10 cellular contexts compared by ENCODE assay signal in genomic region chr4:22500128-22500611, GRCh38. TPM values are rescaled to one million over a fixed set of nuclear protein-coding genes. Genes with fewer than 3 reads are reported as not detected.
DNase-seq lines count a peak whose midpoint lies in the region; ATAC-seq, FAIRE-seq and TF ChIP-seq lines count a peak whose summit lies in the region.
"Had no signal": no experiment of that assay in that cellular context is flagged by ENCODE, and none has a peak within 500 bp of the region (broad histone marks: within the 10 kb centered on the region; RNA-seq: fewer than 3 reads in every experiment).

No MANE protein-coding gene starts in this region.

- H3K27ac ChIP-seq in lower lobe of right lung: peak overlapping the region; percentile 66
- H3K27ac ChIP-seq in coronary artery: no peak overlapping the region
- no peak overlapping the region for H3K27ac ChIP-seq in ovary

- ATAC-seq in lower lobe of right lung: peak; percentile 67 to 83

- peaks cover 2% of the 10 kb centered on the region for H3K36me3 Mint-ChIP-seq in activated T-helper 1 cell treated with anti-CD3 and anti-CD28 coated beads, Interleukin-12 subunit alpha, Interleukin-12 subunit beta, Interleukin-2, Interleukin-4 antibody, amounts not matched to agents 30 ng/mL and 10 ng/mL and 1 ng/mL, durations not matched to agents 14 hours and 24 hours and 36 hours (ENCODE audit: low read depth)
- H3K36me3 Mint-ChIP-seq in activated naive CD8-positive, alpha-beta T cell treated with anti-CD3 and anti-CD28 coated beads for 36 hours: peaks cover 14% of the 10 kb centered on the region

- H3K4me3 ChIP-seq in lower lobe of right lung (no peak overlapping the region), coronary artery (no peak overlapping the region), ovary (no peak overlapping the region)

- TF ChIP-seq POLR2A in ovary (IDR thresholded peaks at IDR 0.05): no peak

- H3K4me3 Mint-ChIP-seq in activated T-helper 1 cell treated with anti-CD3 and anti-CD28 coated beads, Interleukin-12 subunit alpha, Interleukin-12 subunit beta, Interleukin-2, Interleukin-4 antibody, amounts not matched to agents 30 ng/mL and 10 ng/mL and 1 ng/mL, durations not matched to agents 14 hours and 24 hours and 36 hours: no peak overlapping the region
- H3K4me3 Mint-ChIP-seq in activated naive CD8-positive, alpha-beta T cell treated with anti-CD3 and anti-CD28 coated beads for 36 hours: no peak overlapping the region

- peak; percentile 30 for DNase-seq in DMS79 treated with DMSO at 0.1 percent for 48 hours (lab: John Stamatoyannopoulos, UW)
- DNase-seq in NCI-H146 (lab: John Stamatoyannopoulos, UW): peak; percentile 44
- no peak for DNase-seq in activated T-helper 1 cell treated with anti-CD3 and anti-CD28 coated beads, Interleukin-12 subunit alpha, Interleukin-12 subunit beta, Interleukin-2, Interleukin-4 antibody, amounts not matched to agents 30 ng/mL and 10 ng/mL and 1 ng/mL, durations not matched to agents 14 hours and 24 hours and 36 hours (ENCODE audit: low spot score)
- DNase-seq in lower lobe of right lung: no peak
- DNase-seq in activated naive CD8-positive, alpha-beta T cell treated with anti-CD3 and anti-CD28 coated beads for 36 hours: no peak
- no peak for DNase-seq in coronary artery (ENCODE audit: low spot score)
- no peak for DNase-seq in D721Med (ENCODE audit: insufficient read length, low spot score)
- DNase-seq in ovary: no peak
- DNase-seq: aorta, retina had no signal

- no peak for FAIRE-seq in D721Med (lab: Jason Lieb, UNC)

- no peaks in the 10 kb centered on the region for H3K9me3 Mint-ChIP-seq in activated T-helper 1 cell treated with anti-CD3 and anti-CD28 coated beads, Interleukin-12 subunit alpha, Interleukin-12 subunit beta, Interleukin-2, Interleukin-4 antibody, amounts not matched to agents 30 ng/mL and 10 ng/mL and 1 ng/mL, durations not matched to agents 14 hours and 24 hours and 36 hours
- H3K9me3 Mint-ChIP-seq in activated naive CD8-positive, alpha-beta T cell treated with anti-CD3 and anti-CD28 coated beads for 36 hours: no peaks in the 10 kb centered on the region

- H3K4me1 ChIP-seq in lower lobe of right lung: no peaks in the 10 kb centered on the region
- H3K4me1 ChIP-seq in ovary (ENCODE audit: insufficient read depth): no peaks in the 10 kb centered on the region

- no peaks in the 10 kb centered on the region for H3K9me3 ChIP-seq in lower lobe of right lung
- no peaks in the 10 kb centered on the region for H3K9me3 ChIP-seq in ovary

- 64 to 68% (median 67%) methylated on average over 8 of the region's 8 CpGs for WGBS in ovary, 3 donors

- H3K36me3 ChIP-seq in lower lobe of right lung: no peaks in the 10 kb centered on the region
- no peaks in the 10 kb centered on the region for H3K36me3 ChIP-seq in ovary

- H3K27me3 Mint-ChIP-seq in activated T-helper 1 cell treated with anti-CD3 and anti-CD28 coated beads, Interleukin-12 subunit alpha, Interleukin-12 subunit beta, Interleukin-2, Interleukin-4 antibody, amounts not matched to agents 30 ng/mL and 10 ng/mL and 1 ng/mL, durations not matched to agents 14 hours and 24 hours and 36 hours (ENCODE audit: insufficient read depth): no peaks in the 10 kb centered on the region
- H3K27me3 Mint-ChIP-seq in activated naive CD8-positive, alpha-beta T cell treated with anti-CD3 and anti-CD28 coated beads for 36 hours: no peaks in the 10 kb centered on the region

- H3K27me3 ChIP-seq in lower lobe of right lung (ENCODE audit: low read depth): no peaks in the 10 kb centered on the region
- H3K27me3 ChIP-seq in ovary: no peaks in the 10 kb centered on the region

- TF ChIP-seq CTCF in lower lobe of right lung (IDR thresholded peaks at IDR 0.05) (no peak), coronary artery (IDR thresholded peaks at IDR 0.05) (no peak), D721Med (IDR thresholded peaks at IDR 0.05; ENCODE audit: insufficient read depth, missing control alignments) (no peak), ovary (IDR thresholded peaks at IDR 0.05) (no peak)

- no peaks in the 10 kb centered on the region for H3K4me1 Mint-ChIP-seq in activated T-helper 1 cell treated with anti-CD3 and anti-CD28 coated beads, Interleukin-12 subunit alpha, Interleukin-12 subunit beta, Interleukin-2, Interleukin-4 antibody, amounts not matched to agents 30 ng/mL and 10 ng/mL and 1 ng/mL, durations not matched to agents 14 hours and 24 hours and 36 hours (ENCODE audit: low read depth)
- peaks cover 23% of the 10 kb centered on the region for H3K4me1 Mint-ChIP-seq in activated naive CD8-positive, alpha-beta T cell treated with anti-CD3 and anti-CD28 coated beads for 36 hours

- no peak for TF ChIP-seq EP300 in ovary (IDR thresholded peaks at IDR 0.05)

- intact Hi-C loops in activated T-helper 1 cell treated with anti-CD3 and anti-CD28 coated beads, Interleukin-12 subunit alpha, Interleukin-12 subunit beta, Interleukin-2, Interleukin-4 antibody, amounts not matched to agents 30 ng/mL and 10 ng/mL and 1 ng/mL, durations not matched to agents 14 hours and 24 hours and 36 hours (cut with micrococcal nuclease): no loop called here
- intact Hi-C loops in lower lobe of right lung (cut with DNase I) (no loop called here), ovary (cut with DNase I) (no loop called here)

- peak overlapping the region; percentile 34 for H3K27ac Mint-ChIP-seq in activated T-helper 1 cell treated with anti-CD3 and anti-CD28 coated beads, Interleukin-12 subunit alpha, Interleukin-12 subunit beta, Interleukin-2, Interleukin-4 antibody, amounts not matched to agents 30 ng/mL and 10 ng/mL and 1 ng/mL, durations not matched to agents 14 hours and 24 hours and 36 hours
- no peak overlapping the region for H3K27ac Mint-ChIP-seq in activated naive CD8-positive, alpha-beta T cell treated with anti-CD3 and anti-CD28 coated beads for 36 hours

RNA-seq across cellular contexts. Expression of gene ADGRA3, which starts 15.7 kb away (rescaled TPM):
- total RNA-seq in activated T-helper 1 cell treated with anti-CD3 and anti-CD28 coated beads, Interleukin-12 subunit alpha, Interleukin-12 subunit beta, Interleukin-2, Interleukin-4 antibody, amounts not matched to agents 30 ng/mL and 10 ng/mL and 1 ng/mL, durations not matched to agents 14 hours and 24 hours and 36 hours: 19.2 and 19.8 TPM in 2 replicates
- total RNA-seq in lower lobe of right lung (15.8 TPM), ovary (10 to 100 TPM; 16.1 to 58.1 (median 24.3) TPM)
- total RNA-seq in activated naive CD8-positive, alpha-beta T cell treated with anti-CD3 and anti-CD28 coated beads for 36 hours: 10 to 100 TPM; 12.0 to 13.8 TPM
- polyA plus RNA-seq in ovary: 10 to 100 TPM; 13.1 to 26.2 TPM

Comparison
In these comparisons a context has a peak if more than half of its experiments do, and no peak if none do; other contexts are left out.
1. DNase-seq: peak in DMS79 treated with DMSO at 0.1 percent for 48 hours (single experiment) and NCI-H146 (single experiment); none in activated T-helper 1 cell treated with anti-CD3 and anti-CD28 coated beads, Interleukin-12 subunit alpha, Interleukin-12 subunit beta, Interleukin-2, Interleukin-4 antibody, amounts not matched to agents 30 ng/mL and 10 ng/mL and 1 ng/mL, durations not matched to agents 14 hours and 24 hours and 36 hours (single experiment), lower lobe of right lung (single experiment), activated naive CD8-positive, alpha-beta T cell treated with anti-CD3 and anti-CD28 coated beads for 36 hours (single experiment), coronary artery (single experiment), D721Med (single experiment) and ovary (0 of 5).